1 cellular context compared by ENCODE assay signal in genomic region chr6:159633196-159633595, GRCh38.
TF ChIP-seq lines count a peak whose summit lies in the region.

No MANE protein-coding gene starts in this region.

TF ChIP-seq in GM23338, 12 proteins besides CTCF, POLR2A, EP300 and RAD21 (continued from another document):
- TF ChIP-seq ETS1 (IDR thresholded peaks at IDR 0.05), result no peak
- no peak for TF ChIP-seq NANOG (IDR thresholded peaks at IDR 0.05; ENCODE audit: borderline replicate concordance)
- no peak for TF ChIP-seq STAT1 (IDR thresholded peaks at IDR 0.05; ENCODE audit: unreplicated experiment)
- no peak for TF ChIP-seq REST (IDR thresholded peaks at IDR 0.05; ENCODE audit: unreplicated experiment)
- no peak for TF ChIP-seq ZNF114 (CRISPR knock-in tag; IDR thresholded peaks at IDR 0.05)
- TF ChIP-seq ZNF331 (CRISPR knock-in tag; IDR thresholded peaks at IDR 0.05; ENCODE audit: low read depth), result no peak
